ENCODE assay signal across 11 cellular contexts in the genomic region with DNA sequence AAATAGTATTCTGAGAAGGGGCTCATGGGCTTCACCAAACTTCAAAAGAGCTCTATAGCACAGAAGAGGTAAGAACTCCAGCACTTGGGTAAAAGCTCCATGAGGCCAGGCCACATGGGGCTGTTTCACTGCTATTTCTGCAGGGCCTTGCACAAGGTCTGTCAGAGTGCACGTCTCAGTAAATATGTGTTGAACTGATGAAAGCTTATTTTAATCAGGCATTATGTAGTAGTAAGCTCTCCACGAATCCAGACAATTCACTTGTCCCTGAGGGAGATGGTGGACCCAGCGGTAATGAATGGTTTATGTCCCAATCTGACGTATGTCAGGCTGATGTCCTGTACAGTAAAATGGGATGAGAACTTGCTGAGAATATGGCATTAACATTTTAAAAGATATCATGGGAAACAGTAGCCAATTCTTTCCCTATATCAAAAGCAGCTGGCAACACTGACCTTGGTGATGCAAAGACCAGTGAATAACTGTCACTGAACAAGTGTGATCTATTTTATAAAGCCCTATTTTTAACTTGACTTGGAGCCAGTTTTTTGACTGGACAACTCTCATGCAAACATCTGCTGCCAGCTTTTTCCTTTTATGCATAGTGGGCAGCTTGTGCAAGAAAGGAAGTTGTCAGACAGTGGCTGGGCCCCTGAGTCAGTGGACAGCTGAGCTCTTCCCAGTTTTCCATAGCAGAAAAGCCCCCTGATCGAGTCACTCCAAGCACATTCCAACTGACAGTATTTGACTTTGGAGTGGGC.
DNase-seq lines count a peak whose midpoint lies in the region; ATAC-seq and TF ChIP-seq lines count a peak whose summit lies in the region.
"Had no signal": no experiment of that assay in that cellular context is flagged by ENCODE, and none has a peak within 500 bp of the region (broad histone marks: within the 10 kb centered on the region; RNA-seq: fewer than 3 reads in every experiment).

No MANE protein-coding gene starts in this region.

- intact Hi-C loops in ascending aorta (cut with DNase I) (no loop called here), left cardiac atrium (cut with DNase I) (no loop called here), dorsolateral prefrontal cortex (cut with DNase I) (no loop called here)

- peak; percentile 34 for DNase-seq in GOT3 (lab: John Stamatoyannopoulos, UW)
- peak; percentile 39 to 82 for DNase-seq in ascending aorta (ENCODE audit: low spot score in 2 of 2)
- peak; percentile 35 for DNase-seq in left cardiac atrium
- no peak for DNase-seq in NK-92 treated with Interleukin-12 subunit alpha and Interleukin-12 subunit beta, amount 100 ng/mL, for 24 hours (lab: John Stamatoyannopoulos, UW)
- no peak for DNase-seq in dorsolateral prefrontal cortex
- DNase-seq in CD8-positive, alpha-beta memory T cell: no peak
- DNase-seq: activated B cell treated with CpG ODN at 0.5 μM for 24 hours; activated naive CD8-positive, alpha-beta T cell treated with anti-CD3 and anti-CD28 coated beads, Interleukin-2, amount 10 ng/mL, durations not matched to agents 7 days and 5 days; GDM1 had no signal

- H3K4me3 ChIP-seq in ascending aorta (no peak overlapping the region), stomach smooth muscle (ENCODE audit: low read length in 2 of 2) (peak overlapping the region in 1 of 2 donors; percentile 19), dorsolateral prefrontal cortex (no peak overlapping the region)
- H3K4me3 ChIP-seq in CD8-positive, alpha-beta memory T cell (ENCODE audit: low read length): no peak overlapping the region

- H3K4me1 ChIP-seq in ascending aorta (peaks cover 0 to 16% of the 10 kb centered on the region in 2 donors), stomach smooth muscle (ENCODE audit: control insufficient read depth, insufficient read depth, low read length) (peaks cover 4% of the 10 kb centered on the region)
- no peaks in the 10 kb centered on the region for H3K4me1 ChIP-seq in CD8-positive, alpha-beta memory T cell (ENCODE audit: insufficient read depth, low read length)

- no peaks in the 10 kb centered on the region for H3K36me3 ChIP-seq in ascending aorta
- H3K36me3 ChIP-seq in stomach smooth muscle (ENCODE audit: control insufficient read depth in 2 of 2, insufficient read depth in 2 of 2, low read length in 2 of 2): no peaks in the 10 kb centered on the region
- no peaks in the 10 kb centered on the region for H3K36me3 ChIP-seq in CD8-positive, alpha-beta memory T cell (ENCODE audit: insufficient read depth, low read length)

- H3K36me3 Mint-ChIP-seq in CD8-positive, alpha-beta memory T cell: no peaks in the 10 kb centered on the region
- H3K36me3 Mint-ChIP-seq: activated naive CD8-positive, alpha-beta T cell treated with anti-CD3 and anti-CD28 coated beads, Interleukin-2, amount 10 ng/mL, durations not matched to agents 7 days and 5 days had no signal

- H3K4me1 Mint-ChIP-seq in CD8-positive, alpha-beta memory T cell: no peaks in the 10 kb centered on the region
- H3K4me1 Mint-ChIP-seq: activated B cell treated with CpG ODN at 0.5 μM for 24 hours had no signal

- H3K9ac ChIP-seq in stomach smooth muscle (ENCODE audit: low read length in 2 of 2): no peak overlapping the region

- H3K9me3 ChIP-seq in ascending aorta: no peaks in the 10 kb centered on the region
- no peaks in the 10 kb centered on the region for H3K9me3 ChIP-seq in stomach smooth muscle (ENCODE audit: control insufficient read depth in 2 of 2, low read length in 2 of 2)
- H3K9me3 ChIP-seq in CD8-positive, alpha-beta memory T cell (ENCODE audit: low read length): no peaks in the 10 kb centered on the region

- CTCF ChIA-PET in CD8-positive, alpha-beta memory T cell (lab: Charles Lee): no interaction called here

- H3K4me3 Mint-ChIP-seq in CD8-positive, alpha-beta memory T cell: no peak overlapping the region
- H3K4me3 Mint-ChIP-seq: activated B cell treated with CpG ODN at 0.5 μM for 24 hours; activated naive CD8-positive, alpha-beta T cell treated with anti-CD3 and anti-CD28 coated beads, Interleukin-2, amount 10 ng/mL, durations not matched to agents 7 days and 5 days had no signal

- POLR2A ChIA-PET in CD8-positive, alpha-beta memory T cell (lab: Charles Lee): no interaction called here

- no peaks in the 10 kb centered on the region for H3K9me3 Mint-ChIP-seq in CD8-positive, alpha-beta memory T cell
- H3K9me3 Mint-ChIP-seq: activated B cell treated with CpG ODN at 0.5 μM for 24 hours; activated naive CD8-positive, alpha-beta T cell treated with anti-CD3 and anti-CD28 coated beads, Interleukin-2, amount 10 ng/mL, durations not matched to agents 7 days and 5 days had no signal

- H3K27ac ChIP-seq in ascending aorta (peak overlapping the region; percentile 71 to 75), stomach smooth muscle (ENCODE audit: low read length) (peak overlapping the region; percentile 3), dorsolateral prefrontal cortex (peak overlapping the region in 5 of 59 donors; percentile 32 to 57 (median 36))
- H3K27ac ChIP-seq in CD8-positive, alpha-beta memory T cell (ENCODE audit: low read depth, low read length): no peak overlapping the region

- ATAC-seq in left cardiac atrium: peak; percentile 88 to 91
- no peak for ATAC-seq in GM21717 (IDR thresholded peaks at IDR 0.05; ENCODE audit: unreplicated experiment)

- no peak overlapping the region for H3K27ac Mint-ChIP-seq in CD8-positive, alpha-beta memory T cell
- H3K27ac Mint-ChIP-seq: activated B cell treated with CpG ODN at 0.5 μM for 24 hours; activated naive CD8-positive, alpha-beta T cell treated with anti-CD3 and anti-CD28 coated beads, Interleukin-2, amount 10 ng/mL, durations not matched to agents 7 days and 5 days had no signal

- peaks cover 5 to 11% of the 10 kb centered on the region in 2 donors for H3K27me3 Mint-ChIP-seq in CD8-positive, alpha-beta memory T cell
- H3K27me3 Mint-ChIP-seq: activated B cell treated with CpG ODN at 0.5 μM for 24 hours had no signal

- H3K27me3 ChIP-seq in ascending aorta: no peaks in the 10 kb centered on the region
- no peaks in the 10 kb centered on the region for H3K27me3 ChIP-seq in stomach smooth muscle (ENCODE audit: control insufficient read depth in 1 of 2, insufficient read depth in 2 of 2, low read length in 2 of 2)
- H3K27me3 ChIP-seq in dorsolateral prefrontal cortex: no peaks in the 10 kb centered on the region
- H3K27me3 ChIP-seq in CD8-positive, alpha-beta memory T cell (ENCODE audit: insufficient read depth, low read length, poor library complexity, severe bottlenecking): no peaks in the 10 kb centered on the region

- TF ChIP-seq CTCF in ascending aorta (IDR thresholded peaks at IDR 0.05) (no peak), dorsolateral prefrontal cortex (IDR thresholded peaks at IDR 0.05 in 54 of 56, conservative IDR thresholded peaks at IDR 0.05 in 2 of 56; ENCODE audit: low read depth in 1 of 56, partially characterized antibody in 56 of 56) (no peak)

Comparison
In these comparisons a context has a peak if more than half of its experiments do, and no peak if none do; other contexts are left out.
1. DNase-seq: peak in GOT3 (single experiment), ascending aorta (2 of 2) and left cardiac atrium (single experiment); none in NK-92 treated with Interleukin-12 subunit alpha and Interleukin-12 subunit beta, amount 100 ng/mL, for 24 hours (single experiment), dorsolateral prefrontal cortex (0 of 10) and CD8-positive, alpha-beta memory T cell (0 of 5).